ENCODE assay signal across 24 cellular contexts in genomic region chr10:2077231-2077630, GRCh38.
"Had no signal": no experiment of that assay in that cellular context is flagged by ENCODE, and none has a peak within 500 bp of the region (broad histone marks: within the 10 kb centered on the region; RNA-seq: fewer than 3 reads in every experiment).

No MANE protein-coding gene starts in this region.

- H3K27ac Mint-ChIP-seq: activated CD4-positive, alpha-beta memory T cell treated with anti-CD3 and anti-CD28 coated beads, Interleukin-2, amount 10 ng/mL, durations not matched to agents 7 days and 5 days; activated naive CD4-positive, alpha-beta T cell treated with anti-CD3 and anti-CD28 coated beads, Interleukin-2, amount 50 U/mL, for 72 hours; activated T-cell treated with anti-CD3 and anti-CD28 coated beads, Interleukin-2, amount 50 U/mL, for 24 hours; effector memory CD8-positive, alpha-beta T cell; memory B cell; naive thymus-derived CD4-positive, alpha-beta T cell; T-helper 2 cell treated with Interferon-gamma antibody and Interleukin-4, amounts not matched to agents 5 μg/mL and 100 μg/mL, for 36 hours had no signal

- H3K36me3 Mint-ChIP-seq: activated naive CD4-positive, alpha-beta T cell treated with anti-CD3 and anti-CD28 coated beads, Interleukin-2, amount 50 U/mL, for 72 hours; memory B cell; naive thymus-derived CD4-positive, alpha-beta T cell had no signal

- H3K9me3 Mint-ChIP-seq: activated CD4-positive, alpha-beta memory T cell treated with anti-CD3 and anti-CD28 coated beads, Interleukin-2, amount 10 ng/mL, durations not matched to agents 7 days and 5 days; activated T-cell treated with anti-CD3 and anti-CD28 coated beads, Interleukin-2, amount 50 U/mL, for 24 hours; effector memory CD8-positive, alpha-beta T cell; memory B cell; naive thymus-derived CD4-positive, alpha-beta T cell; T-helper 2 cell treated with Interferon-gamma antibody and Interleukin-4, amounts not matched to agents 5 μg/mL and 100 μg/mL, for 36 hours had no signal

- H3K4me1 Mint-ChIP-seq: activated CD4-positive, alpha-beta memory T cell treated with anti-CD3 and anti-CD28 coated beads, Interleukin-2, amount 10 ng/mL, durations not matched to agents 7 days and 5 days; memory B cell; naive thymus-derived CD4-positive, alpha-beta T cell had no signal

- H3K4me3 Mint-ChIP-seq: activated CD4-positive, alpha-beta memory T cell treated with anti-CD3 and anti-CD28 coated beads, Interleukin-2, amount 10 ng/mL, durations not matched to agents 7 days and 5 days; activated T-cell treated with anti-CD3 and anti-CD28 coated beads, Interleukin-2, amount 50 U/mL, for 24 hours; effector memory CD8-positive, alpha-beta T cell; memory B cell; naive thymus-derived CD4-positive, alpha-beta T cell; T-helper 2 cell treated with Interferon-gamma antibody and Interleukin-4, amounts not matched to agents 5 μg/mL and 100 μg/mL, for 36 hours had no signal

- H3K4me3 ChIP-seq: gastroesophageal sphincter, pancreas, psoas muscle, suprapubic skin, tibial artery had no signal

- DNase-seq: activated CD4-positive, alpha-beta memory T cell treated with anti-CD3 and anti-CD28 coated beads, Interleukin-2, amount 10 ng/mL, durations not matched to agents 7 days and 5 days; activated CD4-positive, alpha-beta T cell treated with anti-CD3 and anti-CD28 coated beads for 48 hours; activated CD8-positive, alpha-beta memory T cell treated with anti-CD3 and anti-CD28 coated beads, Interleukin-2, amount 50 U/mL, for 48 hours; activated gamma-delta T cell treated with Interleukin-2 at 50 U/mL for 16 hours; activated T-cell treated with anti-CD3 and anti-CD28 coated beads, Interleukin-2, amount 50 U/mL, for 24 hours; cerebellar nuclear complex; cortex of kidney; effector memory CD8-positive, alpha-beta T cell; head of caudate nucleus; hippocampal formation; midbrain; naive thymus-derived CD4-positive, alpha-beta T cell; pancreas; psoas muscle; right cardiac atrium; stimulated activated naive CD4-positive, alpha-beta T cell; T-helper 1 cell; tibial artery; WERI-Rb-1 had no signal

- H3K27me3 Mint-ChIP-seq: activated CD4-positive, alpha-beta memory T cell treated with anti-CD3 and anti-CD28 coated beads, Interleukin-2, amount 10 ng/mL, durations not matched to agents 7 days and 5 days; effector memory CD8-positive, alpha-beta T cell had no signal
